ENCODE assay signal across 8 cellular contexts in genomic region chr1:185317034-185317885, GRCh38. TPM values are rescaled to one million over a fixed set of nuclear protein-coding genes. Genes with fewer than 3 reads are reported as not detected.
DNase-seq lines count a peak whose midpoint lies in the region; TF ChIP-seq lines count a peak whose summit lies in the region.

TSS of gene IVNS1ABP (minus strand) at chr1:185317243. CDS start at chr1:185309493, 7,750 bp downstream.

- H3K4me2 ChIP-seq in MM.1S (ENCODE audit: low read depth, low read length) = peak within 1 kb of the TSS; percentile 92
- peak within 1 kb of the TSS; percentile 94 for H3K4me2 ChIP-seq in neural progenitor cell

- H3K9me3 ChIP-seq in MM.1S (replicated peaks; ENCODE audit: insufficient read depth, low read length) (no peaks in the 10 kb centered on the region), neural progenitor cell (ENCODE audit: low read depth) (no peaks in the 10 kb centered on the region)

- peaks cover 7% of the 10 kb centered on the region for H3K27me3 Mint-ChIP-seq in neural progenitor cell (ENCODE audit: insufficient read depth, low read depth)

- H3F3A ChIP-seq in MM.1S (ENCODE audit: insufficient read depth, low read length) (peaks cover 18% of the 10 kb centered on the region), neural progenitor cell (ENCODE audit: low read depth) (peaks cover 3% of the 10 kb centered on the region)

- TF ChIP-seq CTCF in MM.1S (IDR thresholded peaks at IDR 0.05; ENCODE audit: low read length) (peak; percentile 47), foreskin fibroblast (IDR thresholded peaks at IDR 0.05; ENCODE audit: low read depth, low read length) (no peak), neural progenitor cell (IDR thresholded peaks at IDR 0.05) (peak; percentile 53)

- H3K4me3 ChIP-seq in MM.1S (ENCODE audit: low read length) (peak within 1 kb of the TSS; percentile 86), foreskin fibroblast (ENCODE audit: low read depth in 1 of 2, low read length in 2 of 2) (peak within 1 kb of the TSS; percentile 84 to 87), neural progenitor cell (peak within 1 kb of the TSS; percentile 68)

- H3K27me3 ChIP-seq in MM.1S (replicated peaks; ENCODE audit: insufficient read depth, low read length) (no peaks in the 10 kb centered on the region), neural progenitor cell (no peaks in the 10 kb centered on the region)

- H3K4me3 Mint-ChIP-seq in neural progenitor cell = peak within 1 kb of the TSS; percentile 89

- peaks cover 38% of the 10 kb centered on the region for H3K4me1 Mint-ChIP-seq in neural progenitor cell

- peaks cover 8% of the 10 kb centered on the region for H3K36me3 Mint-ChIP-seq in neural progenitor cell

- peak; percentile 94 for DNase-seq in GF-D8 (lab: John Stamatoyannopoulos, UW)
- peak; percentile 91 for DNase-seq in HCEC 1CT
- peak; percentile 98 for DNase-seq in MM.1S
- peak; percentile 94 for DNase-seq in SIG-M5 (lab: John Stamatoyannopoulos, UW)
- peak; percentile 93 for DNase-seq in activated gamma-delta T cell treated with Interleukin-2 at 50 U/mL for 16 hours
- DNase-seq in foreskin fibroblast = peak; percentile 93 to 98
- peak; percentile 95 for DNase-seq in neural progenitor cell (ENCODE audit: low spot score)
- DNase-seq in stromal cell of bone marrow (ENCODE audit: low read depth) = peak; percentile 87

- H3K9ac ChIP-seq in MM.1S (ENCODE audit: low read length) (peak within 1 kb of the TSS; percentile 85), neural progenitor cell (peak within 1 kb of the TSS; percentile 78)

- peaks cover 37% of the 10 kb centered on the region for H4K20me1 ChIP-seq in MM.1S (ENCODE audit: insufficient read depth, low read length)
- peaks cover 38% of the 10 kb centered on the region for H4K20me1 ChIP-seq in neural progenitor cell (ENCODE audit: low read depth)

- peak within 1 kb of the TSS; percentile 96 for H3K27ac ChIP-seq in MM.1S (ENCODE audit: low read length)
- peak within 1 kb of the TSS; percentile 88 for H3K27ac ChIP-seq in neural progenitor cell

- H3K36me3 ChIP-seq in MM.1S (replicated peaks; ENCODE audit: insufficient read depth, low read length) (no peaks in the 10 kb centered on the region), neural progenitor cell (no peaks in the 10 kb centered on the region)

- peaks cover 29% of the 10 kb centered on the region for H3K4me1 ChIP-seq in MM.1S (ENCODE audit: low read length)
- H3K4me1 ChIP-seq in neural progenitor cell = peaks cover 21% of the 10 kb centered on the region

- H3K27ac Mint-ChIP-seq in neural progenitor cell = peak within 1 kb of the TSS; percentile 95

- peak within 1 kb of the TSS; percentile 86 for H2AFZ ChIP-seq in MM.1S (ENCODE audit: low read length)
- H2AFZ ChIP-seq in neural progenitor cell (replicated peaks) = peak within 1 kb of the TSS; percentile 74

- no peaks in the 10 kb centered on the region for H3K9me2 ChIP-seq in MM.1S (replicated peaks; ENCODE audit: insufficient read depth, low read length)

- H3K9me3 Mint-ChIP-seq in neural progenitor cell = peaks cover 6% of the 10 kb centered on the region

- H3K79me2 ChIP-seq in MM.1S (ENCODE audit: low read length) (peaks cover 47% of the 10 kb centered on the region), neural progenitor cell (ENCODE audit: low read depth) (peaks cover 48% of the 10 kb centered on the region)

RNA-seq across cellular contexts. Expression of gene IVNS1ABP, which starts in this region (rescaled TPM):
- 136 and 193 TPM in 2 replicates for total RNA-seq in neural progenitor cell (ENCODE audit: low replicate concordance)

Comparison
In these comparisons a context has a peak if more than half of its experiments do, and no peak if none do; other contexts are left out.
1. Peak in every context shown above with its lines: DNase-seq, H3K4me3 ChIP-seq and H3K27ac ChIP-seq.